ENCODE assay signal across 8 cellular contexts in the genomic region with DNA sequence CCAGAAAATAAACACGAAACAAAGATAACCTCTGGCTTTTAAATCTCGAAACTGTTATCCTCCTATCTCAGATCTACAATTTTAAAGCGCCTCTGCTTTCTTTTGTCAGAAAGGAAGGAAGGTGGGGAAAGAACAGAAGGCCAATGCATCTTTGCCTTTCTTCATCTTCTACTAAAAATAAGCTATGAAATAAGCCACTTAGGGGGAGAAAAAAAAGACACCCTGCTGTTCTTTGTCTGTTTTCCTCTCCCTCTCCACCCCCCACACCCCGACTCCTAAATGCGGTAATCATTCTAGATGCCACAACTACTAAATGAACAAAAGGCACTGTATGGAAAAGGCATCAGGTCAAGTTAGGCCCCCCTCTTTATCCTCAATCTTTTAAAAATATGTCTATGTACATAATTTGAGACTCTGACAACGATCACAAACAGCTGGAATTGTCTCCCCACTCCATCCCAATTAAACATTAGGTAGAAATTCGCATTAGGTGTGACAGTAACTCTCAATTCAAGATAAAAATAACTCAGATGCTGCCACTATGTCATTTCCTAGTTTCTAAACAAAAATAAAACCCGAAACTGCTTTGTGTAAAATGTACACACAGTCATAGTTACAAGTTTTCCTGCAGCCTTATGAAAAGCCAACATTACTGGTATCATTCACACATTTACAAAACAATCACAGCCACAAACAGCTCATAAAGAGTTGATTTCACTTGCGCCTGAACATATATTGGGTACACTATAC. TPM values are rescaled to one million over a fixed set of nuclear protein-coding genes. Genes with fewer than 3 reads are reported as not detected.
DNase-seq lines count a peak whose midpoint lies in the region; TF ChIP-seq lines count a peak whose summit lies in the region.

No MANE protein-coding gene starts in this region.

- H3K4me3 ChIP-seq in GM06990 (replicated peaks; ENCODE audit: low read depth, low read length) (peak overlapping the region; percentile 91), tibial artery (peak overlapping the region; percentile 78 to 97)

- peaks cover 7 to 12% (median 8%) of the 10 kb centered on the region in 3 experiments for H3K36me3 Mint-ChIP-seq in H9 (ENCODE audit: insufficient read depth in 1 of 3, low read depth in 3 of 3)
- peaks cover 2% of the 10 kb centered on the region for H3K36me3 Mint-ChIP-seq in osteocyte (ENCODE audit: unreplicated experiment)

- no peak overlapping the region for H2AFZ ChIP-seq in H9 (ENCODE audit: low read length)

- no peaks in the 10 kb centered on the region for H4K20me1 ChIP-seq in H9 (ENCODE audit: control insufficient read depth, insufficient read depth, insufficient read length)

- H3K27me3 Mint-ChIP-seq in H9 (ENCODE audit: low read depth) (no peaks in the 10 kb centered on the region), osteocyte (ENCODE audit: unreplicated experiment) (no peaks in the 10 kb centered on the region)

- H3K9ac ChIP-seq in H9 (ENCODE audit: extremely low read depth, insufficient read length, low read length): peak overlapping the region; percentile 80

- no peaks in the 10 kb centered on the region for H3K79me1 ChIP-seq in H9 (ENCODE audit: insufficient read depth, low read depth, low read length, poor library complexity, severe bottlenecking)

- no CpG with 5 or more reads among the region's 9 CpGs for WGBS in H9 (ENCODE audit: extremely low coverage, insufficient read length, low lambda C conversion rate)

- no peak overlapping the region for H2BK15ac ChIP-seq in H9 (ENCODE audit: low read depth, low read length)

- H3T11ph ChIP-seq in H9 (ENCODE audit: low read length): no peak overlapping the region

- peaks cover 30% of the 10 kb centered on the region; the same call in 1 of the 2 replicates for H3K79me2 ChIP-seq in H9 (ENCODE audit: insufficient read depth, low read length)

- H2BK20ac ChIP-seq in H9 (ENCODE audit: low read depth, low read length, poor library complexity, severe bottlenecking): peak overlapping the region; percentile 65

- peaks cover 25% of the 10 kb centered on the region for H3K23me2 ChIP-seq in H9 (ENCODE audit: insufficient read length, low read depth, low read length, poor library complexity, severe bottlenecking)

- no peak overlapping the region for H3K18ac ChIP-seq in H9 (ENCODE audit: insufficient read length, low read depth, low read length)

- H2BK120ac ChIP-seq in H9 (ENCODE audit: low read depth, low read length, poor library complexity, severe bottlenecking): no peak overlapping the region

- H3K4me3 Mint-ChIP-seq in H9 (no peak overlapping the region), osteocyte (ENCODE audit: unreplicated experiment) (no peak overlapping the region)

- no peak overlapping the region for H4K91ac ChIP-seq in H9 (ENCODE audit: insufficient read length, low read depth, low read length)

- H3K14ac ChIP-seq in H9 (ENCODE audit: insufficient read depth, low read length): no peak overlapping the region; the same call in 1 of the 2 replicates

- H3K4me1 Mint-ChIP-seq in H9 (peaks cover 23 to 30% of the 10 kb centered on the region in 2 experiments), osteocyte (ENCODE audit: unreplicated experiment) (no peaks in the 10 kb centered on the region)

- H3K9me3 ChIP-seq in H9 (ENCODE audit: control insufficient read depth, low read depth, low read length) (no peaks in the 10 kb centered on the region), tibial artery (no peaks in the 10 kb centered on the region)

- no peak overlapping the region for H2BK12ac ChIP-seq in H9 (ENCODE audit: insufficient read length, low read depth, low read length)

- no peaks in the 10 kb centered on the region for H3K27me3 ChIP-seq in GM06990 (replicated peaks; ENCODE audit: control insufficient read depth, insufficient read depth, low read length)
- H3K27me3 ChIP-seq in H9 (ENCODE audit: insufficient read depth, low read length): no peaks in the 10 kb centered on the region
- H3K27me3 ChIP-seq in tibial artery: no peaks in the 10 kb centered on the region

- peak overlapping the region; percentile 97 for H3K4me2 ChIP-seq in H9 (ENCODE audit: insufficient read depth, insufficient read length, low read length)

- H2AK5ac ChIP-seq in H9 (ENCODE audit: insufficient read length, low read length): no peak overlapping the region

- H3K4me1 ChIP-seq in H9 (ENCODE audit: insufficient read depth, low read length) (peaks cover 2% of the 10 kb centered on the region; the same call in 1 of the 2 replicates), tibial artery (peaks cover 0 to 49% (median 27%) of the 10 kb centered on the region in 4 donors)

- H3K36me3 ChIP-seq in GM06990 (ENCODE audit: control insufficient read depth, insufficient read depth, low read length): no peaks in the 10 kb centered on the region
- H3K36me3 ChIP-seq in tibial artery: no peaks in the 10 kb centered on the region

- DNase-seq in GM06990 (ENCODE audit: extremely low read depth, insufficient read length): peak; percentile 80
- DNase-seq in H9: no peak
- peak; percentile 39 for DNase-seq in iris pigment epithelial cell (ENCODE audit: low read depth)
- no peak for DNase-seq in tibial artery
- no peak for DNase-seq in NCI-H187 (lab: John Stamatoyannopoulos, UW)
- no peak for DNase-seq in osteocyte (ENCODE audit: extremely low spot score, unreplicated experiment)
- DNase-seq in cerebellum (ENCODE audit: low spot score): no peak

- H3K9me3 Mint-ChIP-seq in H9: no peaks in the 10 kb centered on the region; a peak in 1 of 5 replicates
- H3K9me3 Mint-ChIP-seq in osteocyte (ENCODE audit: unreplicated experiment): no peaks in the 10 kb centered on the region

- no peak overlapping the region for H4K8ac ChIP-seq in H9 (replicated peaks; ENCODE audit: insufficient read length, low read depth, low read length)

- H3K56ac ChIP-seq in H9 (ENCODE audit: insufficient read length, low read depth, low read length): no peak overlapping the region

- H3K4ac ChIP-seq in H9 (ENCODE audit: low read depth, low read length): no peak overlapping the region; the same call in 1 of the 2 replicates

- H3K27ac Mint-ChIP-seq in H9 (no peak overlapping the region), osteocyte (ENCODE audit: unreplicated experiment) (no peak overlapping the region)

- TF ChIP-seq CTCF in GM06990 (IDR thresholded peaks at IDR 0.05; ENCODE audit: insufficient read depth, low read length, poor library complexity, severe bottlenecking) (no peak), H9 (conservative IDR thresholded peaks at IDR 0.05) (no peak), VCaP (conservative IDR thresholded peaks at IDR 0.05) (no peak), tibial artery (IDR thresholded peaks at IDR 0.05) (no peak), osteocyte (IDR thresholded peaks at IDR 0.05) (no peak)

- no peak overlapping the region for H2BK5ac ChIP-seq in H9 (ENCODE audit: insufficient read length, low read length)

- intact Hi-C loops in tibial artery (cut with DNase I; ENCODE audit: low total_unique reads): no loop called here

- H3K27ac ChIP-seq in H9 (ENCODE audit: insufficient read length, low read depth, low read length): peak overlapping the region; percentile 99
- H3K27ac ChIP-seq in VCaP: peak overlapping the region; percentile 97
- H3K27ac ChIP-seq in tibial artery: peak overlapping the region; percentile 90 to 99

- H4K5ac ChIP-seq in H9 (ENCODE audit: insufficient read length, low read depth, low read length): no peak overlapping the region

- H3K23ac ChIP-seq in H9 (ENCODE audit: insufficient read length, low read depth, low read length): no peak overlapping the region

RNA-seq across cellular contexts. Expression of a gene that starts 2.4 kb away (rescaled TPM):
- 67.5 and 75.1 TPM in 2 replicates for total RNA-seq in H9 (2021)
- 143 and 160 TPM in 2 replicates for total RNA-seq in osteocyte
- 79.8 TPM for total RNA-seq in cerebellum

Comparison
In these comparisons a context has a peak if more than half of its experiments do, and no peak if none do; other contexts are left out.
1. DNase-seq: peak in GM06990 (single experiment) and iris pigment epithelial cell (single experiment); none in H9 (single experiment), tibial artery (0 of 2), NCI-H187 (0 of 2), osteocyte (single experiment) and cerebellum (single experiment).
2. Peak in every context shown above with its lines, with median percentiles within 50 percentile points of each other: H3K27ac ChIP-seq.